In genomic region chr18:69491576-69491975, GRCh38 we compare ENCODE assay signal across 1 cellular context.
TF ChIP-seq lines count a peak whose summit lies in the region.

No MANE protein-coding gene starts in this region.

TF ChIP-seq in SK-N-SH treated with all-trans-retinoic acid at 6 μM for 48 hours, 23 proteins besides CTCF, POLR2A, EP300 and RAD21 (continued from another document):
- no peak for TF ChIP-seq CSRNP3 (CRISPR knock-in tag; IDR thresholded peaks at IDR 0.05)
- no peak for TF ChIP-seq RARB (CRISPR knock-in tag; IDR thresholded peaks at IDR 0.05)
- no peak for TF ChIP-seq ESRRG (CRISPR knock-in tag; IDR thresholded peaks at IDR 0.05)
- no peak for TF ChIP-seq ZNF8 (CRISPR knock-in tag; IDR thresholded peaks at IDR 0.05)
